1 cellular context compared by ENCODE assay signal in genomic region chr1:63906053-63906704, GRCh38.
TF ChIP-seq lines count a peak whose summit lies in the region.

No MANE protein-coding gene starts in this region.

TF ChIP-seq in HEK293, 187 proteins besides CTCF, POLR2A, EP300 and RAD21 (continued from another document):
- TF ChIP-seq ZBTB26 (tag by site-specific recombination; optimal IDR thresholded peaks at IDR 0.05), result no peak
- no peak for TF ChIP-seq ZNF747 (tag by site-specific recombination; IDR thresholded peaks at IDR 0.05)
- no peak for TF ChIP-seq ZBTB48 (tag by site-specific recombination; IDR thresholded peaks at IDR 0.05)
- TF ChIP-seq, protein P1, sequence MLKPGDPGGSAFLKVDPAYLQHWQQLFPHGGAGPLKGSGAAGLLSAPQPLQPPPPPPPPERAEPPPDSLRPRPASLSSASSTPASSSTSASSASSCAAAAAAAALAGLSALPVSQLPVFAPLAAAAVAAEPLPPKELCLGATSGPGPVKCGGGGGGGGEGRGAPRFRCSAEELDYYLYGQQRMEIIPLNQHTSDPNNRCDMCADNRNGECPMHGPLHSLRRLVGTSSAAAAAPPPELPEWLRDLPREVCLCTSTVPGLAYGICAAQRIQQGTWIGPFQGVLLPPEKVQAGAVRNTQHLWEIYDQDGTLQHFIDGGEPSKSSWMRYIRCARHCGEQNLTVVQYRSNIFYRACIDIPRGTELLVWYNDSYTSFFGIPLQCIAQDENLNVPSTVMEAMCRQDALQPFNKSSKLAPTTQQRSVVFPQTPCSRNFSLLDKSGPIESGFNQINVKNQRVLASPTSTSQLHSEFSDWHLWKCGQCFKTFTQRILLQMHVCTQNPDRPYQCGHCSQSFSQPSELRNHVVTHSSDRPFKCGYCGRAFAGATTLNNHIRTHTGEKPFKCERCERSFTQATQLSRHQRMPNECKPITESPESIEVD (tag by site-specific recombination; IDR thresholded peaks at IDR 0.05), result peak; percentile 43; the same call in 1 of the 2 replicates
- TF ChIP-seq ZNF639 (tag by site-specific recombination; IDR thresholded peaks at IDR 0.05), result no peak
- no peak for TF ChIP-seq ZNF184 (tag by site-specific recombination; IDR thresholded peaks at IDR 0.05)
- 0 out of 2 replicates have a peak, but pooled peaks have one; percentile 30 for TF ChIP-seq TRIM28 (IDR thresholded peaks at IDR 0.05; ENCODE audit: borderline replicate concordance, low read length)
- no peak for TF ChIP-seq ZXDB (tag by site-specific recombination; IDR thresholded peaks at IDR 0.05)
- no peak for TF ChIP-seq ZNF529 (tag by site-specific recombination; IDR thresholded peaks at IDR 0.05; ENCODE audit: insufficient replicate concordance)
- TF ChIP-seq ZNF692 (tag by site-specific recombination; IDR thresholded peaks at IDR 0.05), result no peak
- TF ChIP-seq ZNF610 (tag by site-specific recombination; IDR thresholded peaks at IDR 0.05; ENCODE audit: borderline replicate concordance), result no peak
- peak; percentile 61 for TF ChIP-seq ZBTB17 (tag by site-specific recombination; IDR thresholded peaks at IDR 0.05)
- TF ChIP-seq ZNF248 (tag by site-specific recombination; IDR thresholded peaks at IDR 0.05), result no peak
- TF ChIP-seq ZNF341 (tag by site-specific recombination; IDR thresholded peaks at IDR 0.05; ENCODE audit: low read depth), result no peak
- TF ChIP-seq, protein P2, sequence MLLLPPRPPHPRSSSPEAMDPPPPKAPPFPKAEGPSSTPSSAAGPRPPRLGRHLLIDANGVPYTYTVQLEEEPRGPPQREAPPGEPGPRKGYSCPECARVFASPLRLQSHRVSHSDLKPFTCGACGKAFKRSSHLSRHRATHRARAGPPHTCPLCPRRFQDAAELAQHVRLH (tag by site-specific recombination; IDR thresholded peaks at IDR 0.05), result no peak
- no peak for TF ChIP-seq ZNF280C (tag by site-specific recombination; IDR thresholded peaks at IDR 0.05)
- no peak for TF ChIP-seq ZNF133 (tag by site-specific recombination; IDR thresholded peaks at IDR 0.05)
- TF ChIP-seq PATZ1 (tag by site-specific recombination; IDR thresholded peaks at IDR 0.05), result no peak
- peak; percentile 65 for TF ChIP-seq ZIC2 (tag by site-specific recombination; IDR thresholded peaks at IDR 0.05)
- TF ChIP-seq ZNF239 (tag by site-specific recombination; IDR thresholded peaks at IDR 0.05), result no peak
- no peak for TF ChIP-seq SP2 (tag by site-specific recombination; IDR thresholded peaks at IDR 0.05)
- no peak for TF ChIP-seq ZNF621 (tag by site-specific recombination; IDR thresholded peaks at IDR 0.05)
- peak; percentile 72 for TF ChIP-seq KLF1 (tag by site-specific recombination; IDR thresholded peaks at IDR 0.05)
- TF ChIP-seq HOXA7 (CRISPR knock-in tag; IDR thresholded peaks at IDR 0.05; ENCODE audit: borderline replicate concordance), result no peak
- no peak for TF ChIP-seq SETDB1 (IDR thresholded peaks at IDR 0.05; ENCODE audit: insufficient read length, low read length)
- no peak for TF ChIP-seq ZNF521 (tag by site-specific recombination; IDR thresholded peaks at IDR 0.05)
- TF ChIP-seq, protein P3, sequence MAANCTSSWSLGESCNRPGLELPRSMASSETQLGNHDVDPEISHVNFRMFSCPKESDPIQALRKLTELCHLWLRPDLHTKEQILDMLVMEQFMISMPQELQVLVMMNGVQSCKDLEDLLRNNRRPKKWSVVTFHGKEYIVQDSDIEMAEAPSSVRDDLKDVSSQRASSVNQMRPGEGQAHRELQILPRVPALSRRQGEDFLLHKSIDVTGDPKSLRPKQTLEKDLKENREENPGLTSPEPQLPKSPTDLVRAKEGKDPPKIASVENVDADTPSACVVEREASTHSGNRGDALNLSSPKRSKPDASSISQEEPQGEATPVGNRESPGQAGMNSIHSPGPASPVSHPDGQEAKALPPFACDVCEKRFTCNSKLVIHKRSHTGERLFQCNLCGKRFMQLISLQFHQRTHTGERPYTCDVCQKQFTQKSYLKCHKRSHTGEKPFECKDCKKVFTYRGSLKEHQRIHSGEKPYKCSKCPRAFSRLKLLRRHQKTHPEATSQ (tag by site-specific recombination; IDR thresholded peaks at IDR 0.05), result no peak
- no peak for TF ChIP-seq ZNF623 (tag by site-specific recombination; IDR thresholded peaks at IDR 0.05)
- TF ChIP-seq, protein P4, sequence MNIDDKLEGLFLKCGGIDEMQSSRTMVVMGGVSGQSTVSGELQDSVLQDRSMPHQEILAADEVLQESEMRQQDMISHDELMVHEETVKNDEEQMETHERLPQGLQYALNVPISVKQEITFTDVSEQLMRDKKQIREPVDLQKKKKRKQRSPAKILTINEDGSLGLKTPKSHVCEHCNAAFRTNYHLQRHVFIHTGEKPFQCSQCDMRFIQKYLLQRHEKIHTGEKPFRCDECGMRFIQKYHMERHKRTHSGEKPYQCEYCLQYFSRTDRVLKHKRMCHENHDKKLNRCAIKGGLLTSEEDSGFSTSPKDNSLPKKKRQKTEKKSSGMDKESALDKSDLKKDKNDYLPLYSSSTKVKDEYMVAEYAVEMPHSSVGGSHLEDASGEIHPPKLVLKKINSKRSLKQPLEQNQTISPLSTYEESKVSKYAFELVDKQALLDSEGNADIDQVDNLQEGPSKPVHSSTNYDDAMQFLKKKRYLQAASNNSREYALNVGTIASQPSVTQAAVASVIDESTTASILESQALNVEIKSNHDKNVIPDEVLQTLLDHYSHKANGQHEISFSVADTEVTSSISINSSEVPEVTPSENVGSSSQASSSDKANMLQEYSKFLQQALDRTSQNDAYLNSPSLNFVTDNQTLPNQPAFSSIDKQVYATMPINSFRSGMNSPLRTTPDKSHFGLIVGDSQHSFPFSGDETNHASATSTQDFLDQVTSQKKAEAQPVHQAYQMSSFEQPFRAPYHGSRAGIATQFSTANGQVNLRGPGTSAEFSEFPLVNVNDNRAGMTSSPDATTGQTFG (tag by site-specific recombination; IDR thresholded peaks at IDR 0.05; ENCODE audit: borderline replicate concordance), result no peak
- no peak for TF ChIP-seq ZNF548 (tag by site-specific recombination; IDR thresholded peaks at IDR 0.05)
- no peak for TF ChIP-seq SCRT1 (tag by site-specific recombination; IDR thresholded peaks at IDR 0.05; ENCODE audit: borderline replicate concordance)
- TF ChIP-seq ZNF202 (tag by site-specific recombination; IDR thresholded peaks at IDR 0.05; ENCODE audit: borderline replicate concordance), result no peak
- TF ChIP-seq ZNF596 (tag by site-specific recombination; IDR thresholded peaks at IDR 0.05), result no peak
- TF ChIP-seq ZNF664 (tag by site-specific recombination; IDR thresholded peaks at IDR 0.05), result no peak
- TF ChIP-seq ZNF366 (tag by site-specific recombination; conservative IDR thresholded peaks at IDR 0.05), result no peak
- TF ChIP-seq ZNF830 (tag by site-specific recombination; IDR thresholded peaks at IDR 0.05; ENCODE audit: low read depth), result no peak
- TF ChIP-seq BCL11B (tag by site-specific recombination; IDR thresholded peaks at IDR 0.05; ENCODE audit: low read depth), result no peak
- TF ChIP-seq ZNF335 (tag by site-specific recombination; conservative IDR thresholded peaks at IDR 0.05), result 0 out of 2 replicates have a peak, but pooled peaks have one; percentile 46
- TF ChIP-seq ZSCAN4 (tag by site-specific recombination; IDR thresholded peaks at IDR 0.05), result no peak
- TF ChIP-seq, protein P5, sequence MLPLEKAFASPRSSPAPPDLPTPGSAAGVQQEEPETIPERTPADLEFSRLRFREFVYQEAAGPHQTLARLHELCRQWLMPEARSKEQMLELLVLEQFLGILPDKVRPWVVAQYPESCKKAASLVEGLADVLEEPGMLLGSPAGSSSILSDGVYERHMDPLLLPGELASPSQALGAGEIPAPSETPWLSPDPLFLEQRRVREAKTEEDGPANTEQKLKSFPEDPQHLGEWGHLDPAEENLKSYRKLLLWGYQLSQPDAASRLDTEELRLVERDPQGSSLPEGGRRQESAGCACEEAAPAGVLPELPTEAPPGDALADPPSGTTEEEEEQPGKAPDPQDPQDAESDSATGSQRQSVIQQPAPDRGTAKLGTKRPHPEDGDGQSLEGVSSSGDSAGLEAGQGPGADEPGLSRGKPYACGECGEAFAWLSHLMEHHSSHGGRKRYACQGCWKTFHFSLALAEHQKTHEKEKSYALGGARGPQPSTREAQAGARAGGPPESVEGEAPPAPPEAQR (tag by site-specific recombination; IDR thresholded peaks at IDR 0.05), result no peak
- TF ChIP-seq, protein P6, sequence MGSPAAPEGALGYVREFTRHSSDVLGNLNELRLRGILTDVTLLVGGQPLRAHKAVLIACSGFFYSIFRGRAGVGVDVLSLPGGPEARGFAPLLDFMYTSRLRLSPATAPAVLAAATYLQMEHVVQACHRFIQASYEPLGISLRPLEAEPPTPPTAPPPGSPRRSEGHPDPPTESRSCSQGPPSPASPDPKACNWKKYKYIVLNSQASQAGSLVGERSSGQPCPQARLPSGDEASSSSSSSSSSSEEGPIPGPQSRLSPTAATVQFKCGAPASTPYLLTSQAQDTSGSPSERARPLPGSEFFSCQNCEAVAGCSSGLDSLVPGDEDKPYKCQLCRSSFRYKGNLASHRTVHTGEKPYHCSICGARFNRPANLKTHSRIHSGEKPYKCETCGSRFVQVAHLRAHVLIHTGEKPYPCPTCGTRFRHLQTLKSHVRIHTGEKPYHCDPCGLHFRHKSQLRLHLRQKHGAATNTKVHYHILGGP (tag by site-specific recombination; IDR thresholded peaks at IDR 0.05), result peak; percentile 75
